ENCODE assay signal across 6 cellular contexts in the genomic region with DNA sequence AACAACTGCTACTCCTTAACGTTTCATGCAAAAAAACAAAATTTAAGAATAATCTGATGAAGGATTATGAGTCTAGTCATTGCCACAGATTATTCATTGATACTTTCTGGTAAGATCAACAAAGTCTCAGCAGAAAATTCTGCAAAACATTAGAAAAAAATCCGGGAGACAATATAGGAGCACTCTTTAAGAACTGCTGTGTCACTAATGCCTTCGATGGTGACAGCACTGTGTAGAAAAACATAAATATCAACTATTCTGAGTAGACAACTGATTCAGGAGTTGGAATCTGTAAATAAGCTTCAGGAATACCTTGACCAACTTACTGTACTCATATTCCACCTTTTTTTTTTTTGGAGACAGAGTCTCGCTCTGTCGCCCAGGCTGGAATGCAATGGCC.
"Had no signal": no experiment of that assay in that cellular context is flagged by ENCODE, and none has a peak within 500 bp of the region (broad histone marks: within the 10 kb centered on the region; RNA-seq: fewer than 3 reads in every experiment).

No MANE protein-coding gene starts in this region.

- DNase-seq: GM23248, GOT3, H9, HCEC 1CT, KG1 had no signal

- H3K9me3 Mint-ChIP-seq: H9, IgD-negative memory B cell had no signal

- H3K27me3 Mint-ChIP-seq: IgD-negative memory B cell had no signal

- H3K4me1 Mint-ChIP-seq: IgD-negative memory B cell had no signal

- H3K4me3 Mint-ChIP-seq: H9, IgD-negative memory B cell had no signal

- H3K27ac Mint-ChIP-seq: IgD-negative memory B cell had no signal
